Comparison of ENCODE assay signal across 22 cellular contexts in the genomic region with DNA sequence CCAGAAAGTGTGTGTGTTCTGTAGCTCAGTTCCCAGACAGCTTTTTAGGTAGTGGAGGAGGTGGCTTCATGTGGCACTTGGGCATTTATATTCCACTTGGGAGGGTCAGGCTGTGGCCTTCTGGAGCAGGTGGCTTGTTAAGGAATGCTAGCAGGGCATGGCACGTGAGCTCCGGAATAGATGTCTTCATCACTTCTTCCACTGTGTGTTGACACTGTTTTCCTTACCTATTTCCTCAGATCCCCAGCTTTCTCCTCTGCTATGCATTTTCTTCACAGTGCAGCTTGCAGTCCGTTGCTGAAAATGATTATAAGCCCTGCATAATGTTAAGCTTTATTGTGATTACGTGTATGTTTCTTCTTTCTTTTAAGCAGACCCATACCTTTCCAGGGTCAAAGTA. TPM values are rescaled to one million over a fixed set of nuclear protein-coding genes. Genes with fewer than 3 reads are reported as not detected.
DNase-seq lines count a peak whose midpoint lies in the region; ATAC-seq and TF ChIP-seq lines count a peak whose summit lies in the region.
"Had no signal": no experiment of that assay in that cellular context is flagged by ENCODE, and none has a peak within 500 bp of the region (broad histone marks: within the 10 kb centered on the region; RNA-seq: fewer than 3 reads in every experiment).

No MANE protein-coding gene starts in this region.

- peaks cover 59% of the 10 kb centered on the region for H3F3A ChIP-seq in smooth muscle cell (ENCODE audit: low read depth)

- H3K36me3 Mint-ChIP-seq in activated CD8-positive, alpha-beta T cell treated with anti-CD3 and anti-CD28 coated beads for 36 hours (ENCODE audit: low read depth) = peaks cover 53% of the 10 kb centered on the region
- H3K36me3 Mint-ChIP-seq in activated CD8-positive, alpha-beta T cell treated with anti-CD3 and anti-CD28 coated beads, Interleukin-2, amount 10 ng/mL, durations not matched to agents 7 days and 5 days (ENCODE audit: low read depth) = peaks cover 61% of the 10 kb centered on the region

- H3K4me1 ChIP-seq in Karpas-422 (ENCODE audit: low read length) (peaks cover 30% of the 10 kb centered on the region), smooth muscle cell (ENCODE audit: low read depth) (peaks cover 2% of the 10 kb centered on the region)

- DNase-seq in activated CD8-positive, alpha-beta T cell treated with anti-CD3 and anti-CD28 coated beads for 36 hours = no peak
- DNase-seq in activated CD8-positive, alpha-beta T cell treated with anti-CD3 and anti-CD28 coated beads, Interleukin-2, amount 10 ng/mL, durations not matched to agents 7 days and 5 days = no peak
- no peak for DNase-seq in Karpas-422
- no peak for DNase-seq in caudate nucleus (lab: John Stamatoyannopoulos, UW)
- no peak for DNase-seq in smooth muscle cell (lab: John Stamatoyannopoulos, UW; ENCODE audit: unreplicated experiment)
- no peak for DNase-seq in NCI-H2107 (lab: John Stamatoyannopoulos, UW)
- no peak for DNase-seq in omental fat pad (ENCODE audit: low spot score)
- no peak for DNase-seq in GF-D8 (lab: John Stamatoyannopoulos, UW)
- DNase-seq: AML-193; Calu3; CD4-positive, CD25-positive, alpha-beta regulatory T cell; NCI-H1048; NCI-H1694 treated with DMSO at 0.1 percent for 48 hours; NCI-H2171; NCI-H446 treated with DMSO at 0.1 percent for 48 hours; NCI-H774; SHP77 treated with DMSO at 0.1 percent for 48 hours had no signal

- H3K27me3 Mint-ChIP-seq in activated CD8-positive, alpha-beta T cell treated with anti-CD3 and anti-CD28 coated beads for 36 hours = no peaks in the 10 kb centered on the region
- H3K27me3 Mint-ChIP-seq in activated CD8-positive, alpha-beta T cell treated with anti-CD3 and anti-CD28 coated beads, Interleukin-2, amount 10 ng/mL, durations not matched to agents 7 days and 5 days (ENCODE audit: low read depth) = no peaks in the 10 kb centered on the region
- H3K27me3 Mint-ChIP-seq: CD4-positive, CD25-positive, alpha-beta regulatory T cell had no signal

- H3K4me3 ChIP-seq in Karpas-422 (ENCODE audit: low read length) (no peak overlapping the region), smooth muscle cell (no peak overlapping the region)
- H3K4me3 ChIP-seq: GM12878, HAP-1 had no signal

- CTCF ChIA-PET in activated CD8-positive, alpha-beta T cell treated with anti-CD3 and anti-CD28 coated beads for 36 hours (lab: Charles Lee) = interaction anchor here (4.9 kb wide), 1 partner anchor 34 kb away, joined by 25 read pairs; no protein-coding TSS in a partner anchor
- CTCF ChIA-PET in activated CD8-positive, alpha-beta T cell treated with anti-CD3 and anti-CD28 coated beads, Interleukin-2, amount 10 ng/mL, durations not matched to agents 7 days and 5 days (lab: Charles Lee) = interaction anchor here (0.8 kb wide), 1 partner anchor 106 kb away, joined by 3 read pairs; a partner anchor contains a TSS

- H3K27ac ChIP-seq in Karpas-422 (ENCODE audit: low read length) (peak overlapping the region; percentile 25; the same call in 1 of the 2 replicates), caudate nucleus (ENCODE audit: low read depth, low read length) (peak overlapping the region; percentile 5), smooth muscle cell (ENCODE audit: low read depth) (peak overlapping the region; percentile 88)

- peaks cover 21% of the 10 kb centered on the region for H3K4me1 Mint-ChIP-seq in activated CD8-positive, alpha-beta T cell treated with anti-CD3 and anti-CD28 coated beads for 36 hours (ENCODE audit: low read depth)
- peaks cover 16% of the 10 kb centered on the region for H3K4me1 Mint-ChIP-seq in activated CD8-positive, alpha-beta T cell treated with anti-CD3 and anti-CD28 coated beads, Interleukin-2, amount 10 ng/mL, durations not matched to agents 7 days and 5 days (ENCODE audit: low read depth)

- intact Hi-C loops in activated CD8-positive, alpha-beta T cell treated with anti-CD3 and anti-CD28 coated beads for 36 hours (cut with micrococcal nuclease) = no loop called here

- H2AFZ ChIP-seq in Karpas-422 (ENCODE audit: low read length) (no peak overlapping the region), smooth muscle cell (ENCODE audit: low read depth) (no peak overlapping the region)

- POLR2A ChIA-PET in activated CD8-positive, alpha-beta T cell treated with anti-CD3 and anti-CD28 coated beads for 36 hours (lab: Charles Lee) = interaction anchor here (0.6 to 1.2 kb wide), 3 partner anchors 34 to 106 kb away, joined by 3 to 4 read pairs (median 3); a partner anchor contains a TSS
- POLR2A ChIA-PET in activated CD8-positive, alpha-beta T cell treated with anti-CD3 and anti-CD28 coated beads, Interleukin-2, amount 10 ng/mL, durations not matched to agents 7 days and 5 days (lab: Charles Lee) = no interaction called here

- no peaks in the 10 kb centered on the region for H3K9me3 ChIP-seq in Karpas-422 (ENCODE audit: low read length)
- no peaks in the 10 kb centered on the region for H3K9me3 ChIP-seq in smooth muscle cell (replicated peaks; ENCODE audit: low read depth)
- H3K9me3 ChIP-seq: HAP-1 had no signal

- peak overlapping the region; percentile 63 for H3K27ac Mint-ChIP-seq in activated CD8-positive, alpha-beta T cell treated with anti-CD3 and anti-CD28 coated beads for 36 hours
- H3K27ac Mint-ChIP-seq in activated CD8-positive, alpha-beta T cell treated with anti-CD3 and anti-CD28 coated beads, Interleukin-2, amount 10 ng/mL, durations not matched to agents 7 days and 5 days = no peak overlapping the region

- no peak for ATAC-seq in activated CD8-positive, alpha-beta T cell treated with anti-CD3 and anti-CD28 coated beads for 36 hours
- no peak for ATAC-seq in activated CD8-positive, alpha-beta T cell treated with anti-CD3 and anti-CD28 coated beads, Interleukin-2, amount 10 ng/mL, durations not matched to agents 7 days and 5 days
- ATAC-seq in omental fat pad (ENCODE audit: low FRiP score) = no peak
- ATAC-seq: GM12878 had no signal

- H3K27me3 ChIP-seq in Karpas-422 (ENCODE audit: low read length) (no peaks in the 10 kb centered on the region), smooth muscle cell (ENCODE audit: low read depth) (no peaks in the 10 kb centered on the region)

- no peaks in the 10 kb centered on the region for H3K9me3 Mint-ChIP-seq in activated CD8-positive, alpha-beta T cell treated with anti-CD3 and anti-CD28 coated beads for 36 hours
- no peaks in the 10 kb centered on the region for H3K9me3 Mint-ChIP-seq in activated CD8-positive, alpha-beta T cell treated with anti-CD3 and anti-CD28 coated beads, Interleukin-2, amount 10 ng/mL, durations not matched to agents 7 days and 5 days (ENCODE audit: insufficient read depth)
- H3K9me3 Mint-ChIP-seq: CD4-positive, CD25-positive, alpha-beta regulatory T cell had no signal

- peaks cover 7% of the 10 kb centered on the region; the same call in 1 of the 2 replicates for H4K20me1 ChIP-seq in Karpas-422 (ENCODE audit: insufficient read depth, low read depth, low read length)
- H4K20me1 ChIP-seq in smooth muscle cell (ENCODE audit: low read depth) = peaks cover 18% of the 10 kb centered on the region

- H3K9ac ChIP-seq in Karpas-422 (ENCODE audit: low read length) (no peak overlapping the region), smooth muscle cell (ENCODE audit: low read depth) (no peak overlapping the region)

- H3K9me2 ChIP-seq in Karpas-422 (replicated peaks; ENCODE audit: insufficient read depth, low read length) = no peaks in the 10 kb centered on the region

- no peak overlapping the region for H3K4me3 Mint-ChIP-seq in activated CD8-positive, alpha-beta T cell treated with anti-CD3 and anti-CD28 coated beads for 36 hours
- no peak overlapping the region for H3K4me3 Mint-ChIP-seq in activated CD8-positive, alpha-beta T cell treated with anti-CD3 and anti-CD28 coated beads, Interleukin-2, amount 10 ng/mL, durations not matched to agents 7 days and 5 days

- no peak for TF ChIP-seq CTCF in activated CD8-positive, alpha-beta T cell treated with anti-CD3 and anti-CD28 coated beads for 36 hours (IDR thresholded peaks at IDR 0.05)
- TF ChIP-seq CTCF in smooth muscle cell (IDR thresholded peaks at IDR 0.05; ENCODE audit: borderline replicate concordance, insufficient read depth, poor library complexity, severe bottlenecking) (no peak), omental fat pad (IDR thresholded peaks at IDR 0.05) (no peak)

- H3K79me2 ChIP-seq in Karpas-422 (ENCODE audit: low read length) (peaks cover 14% of the 10 kb centered on the region), smooth muscle cell (ENCODE audit: low read depth) (peaks cover 11% of the 10 kb centered on the region)

- no peak overlapping the region for H3K4me2 ChIP-seq in Karpas-422 (ENCODE audit: low read depth, low read length, poor library complexity, severe bottlenecking)
- H3K4me2 ChIP-seq in smooth muscle cell = no peak overlapping the region

- WGBS in smooth muscle cell (ENCODE audit: low lambda C conversion rate) = 98% methylated on average over 4 of the region's 4 CpGs

- H3K36me3 ChIP-seq in Karpas-422 (ENCODE audit: insufficient read depth, low read length) (peaks cover 50% of the 10 kb centered on the region; the same call in 1 of the 2 replicates), smooth muscle cell (ENCODE audit: low read depth) (peaks cover 36% of the 10 kb centered on the region)

RNA-seq across cellular contexts. Expression of a gene that starts 3.3 kb away (rescaled TPM):
- 10 to 100 TPM; 26.1 to 26.6 TPM for total RNA-seq in activated CD8-positive, alpha-beta T cell treated with anti-CD3 and anti-CD28 coated beads for 36 hours
- 10 to 100 TPM; 28.9 to 30.0 TPM for total RNA-seq in activated CD8-positive, alpha-beta T cell treated with anti-CD3 and anti-CD28 coated beads, Interleukin-2, amount 10 ng/mL, durations not matched to agents 7 days and 5 days
- total RNA-seq in Karpas-422 (2014; rRNA removed; shearing (Covaris generic); ENCODE audit: low replicate concordance) = 11.5 and 14.2 TPM in 2 replicates
- total RNA-seq in smooth muscle cell (11.5 and 14.4 TPM in 2 replicates), omental fat pad (10 to 100 TPM; 12.6 to 28.1 (median 21.1) TPM)
- 9.9 and 12.1 TPM in 2 replicates for polyA plus RNA-seq in smooth muscle cell

RNA-seq across cellular contexts. Expression of a gene that starts 30.5 kb away (rescaled TPM):
- 100 to 1,000 TPM; 431 to 444 TPM for total RNA-seq in activated CD8-positive, alpha-beta T cell treated with anti-CD3 and anti-CD28 coated beads for 36 hours
- 100 to 1,000 TPM; 352 to 366 TPM for total RNA-seq in activated CD8-positive, alpha-beta T cell treated with anti-CD3 and anti-CD28 coated beads, Interleukin-2, amount 10 ng/mL, durations not matched to agents 7 days and 5 days
- 191 and 224 TPM in 2 replicates for total RNA-seq in Karpas-422 (2014; rRNA removed; shearing (Covaris generic); ENCODE audit: low replicate concordance)
- total RNA-seq in smooth muscle cell (513 and 566 TPM in 2 replicates), omental fat pad (100 to 1,000 TPM; 269 to 487 (median 358) TPM)
- 242 and 274 TPM in 2 replicates for polyA plus RNA-seq in smooth muscle cell

RNA-seq across cellular contexts. Expression of a gene that starts 48.5 kb away (rescaled TPM):
- total RNA-seq in activated CD8-positive, alpha-beta T cell treated with anti-CD3 and anti-CD28 coated beads for 36 hours = 1 to 10 TPM in 1 of 2 experiments, under 1 TPM in 1; 0.47 to 1.2 TPM
- under 1 TPM in 1 of 2 experiments, not detected in 1; 0.55 TPM for total RNA-seq in activated CD8-positive, alpha-beta T cell treated with anti-CD3 and anti-CD28 coated beads, Interleukin-2, amount 10 ng/mL, durations not matched to agents 7 days and 5 days
- total RNA-seq in Karpas-422 (2014; rRNA removed; shearing (Covaris generic); ENCODE audit: low replicate concordance) = not detected in 2 replicates
- total RNA-seq in smooth muscle cell (not detected in 2 replicates), omental fat pad (not detected)
- polyA plus RNA-seq in smooth muscle cell = 0.54 TPM in 1 of 2 replicates, not detected in the other
- total RNA-seq: A673; Calu3; CD4-positive, CD25-positive, alpha-beta regulatory T cell; HT1080; M059J had no signal

Comparison
In these comparisons a context has a peak if more than half of its experiments do, and no peak if none do; other contexts are left out.
1. H3K27ac ChIP-seq: peak in every context shown above with its lines; median percentile 88 in smooth muscle cell; 25 in Karpas-422; 5 in caudate nucleus.